Comparison of ENCODE assay signal across 9 cellular contexts in the genomic region with DNA sequence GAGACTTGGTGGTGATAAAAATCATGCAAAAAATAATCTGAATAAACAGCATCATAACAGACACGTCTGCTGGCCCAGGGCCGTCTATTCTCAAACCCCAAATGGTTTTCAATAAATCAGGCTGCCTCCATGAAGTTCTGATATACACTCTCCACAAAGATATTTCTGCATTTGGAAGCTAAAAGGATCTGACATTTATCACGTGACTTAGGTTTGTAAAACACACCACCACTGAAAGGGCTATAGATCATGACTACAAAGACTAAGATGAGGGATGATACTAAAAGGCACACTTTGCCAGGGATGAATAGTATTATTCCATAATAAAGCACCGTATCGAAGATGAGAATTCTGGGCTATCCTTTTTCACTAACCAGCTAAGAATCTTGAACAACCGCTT.
"Had no signal": no experiment of that assay in that cellular context is flagged by ENCODE, and none has a peak within 500 bp of the region (broad histone marks: within the 10 kb centered on the region; RNA-seq: fewer than 3 reads in every experiment).

No MANE protein-coding gene starts in this region.

- H3K4me3 Mint-ChIP-seq: HFFc6 had no signal

- H3K9me3 ChIP-seq: HAP-1 had no signal

- H3K9ac ChIP-seq: GM23248 had no signal

- H3K4me3 ChIP-seq: GM23248, HAP-1 had no signal

- H3K4me1 ChIP-seq: HAP-1 had no signal

- H2AFZ ChIP-seq: GM23248 had no signal

- DNase-seq: GM23248, GOT3, H7, HFFc6, IMR-90, KBM-7 had no signal

- H3K36me3 ChIP-seq: HAP-1 had no signal

- H3K27ac ChIP-seq: GM23248, HL-60 had no signal

- ATAC-seq: HCT116 had no signal

- H3K27ac Mint-ChIP-seq: HFFc6 had no signal
